Comparison of ENCODE assay signal across 21 cellular contexts in the genomic region with DNA sequence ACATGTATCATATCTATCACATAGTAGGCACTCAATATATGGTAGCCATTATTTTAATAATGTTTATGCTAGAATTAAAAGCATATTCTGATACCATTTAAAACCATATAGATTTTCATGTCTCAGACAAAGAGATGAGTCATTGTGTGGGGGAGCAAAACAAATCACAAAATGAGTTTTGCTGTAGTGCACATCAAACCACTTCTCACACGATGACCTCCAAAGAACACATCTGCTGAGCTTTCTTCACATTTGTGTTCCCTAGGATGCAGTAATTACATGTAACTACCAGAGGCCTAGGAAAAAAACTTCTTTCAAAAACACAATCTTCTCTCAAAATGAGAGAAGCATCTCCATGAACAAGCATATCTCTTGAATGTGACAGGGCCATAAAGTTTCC. TPM values are rescaled to one million over a fixed set of nuclear protein-coding genes. Genes with fewer than 3 reads are reported as not detected.
DNase-seq lines count a peak whose midpoint lies in the region; ATAC-seq and TF ChIP-seq lines count a peak whose summit lies in the region.
"Had no signal": no experiment of that assay in that cellular context is flagged by ENCODE, and none has a peak within 500 bp of the region (broad histone marks: within the 10 kb centered on the region; RNA-seq: fewer than 3 reads in every experiment).

No MANE protein-coding gene starts in this region.

- peaks cover 8% of the 10 kb centered on the region for H3K4me1 Mint-ChIP-seq in activated CD4-positive, alpha-beta T cell treated with anti-CD3 and anti-CD28 coated beads for 36 hours
- peaks cover 19% of the 10 kb centered on the region for H3K4me1 Mint-ChIP-seq in activated T-cell treated with anti-CD3 and anti-CD28 coated beads, Interleukin-2, amount 50 U/mL, for 72 hours (ENCODE audit: low read depth)
- peaks cover 11% of the 10 kb centered on the region for H3K4me1 Mint-ChIP-seq in activated T-helper 17 cell treated with anti-CD3 and anti-CD28 coated beads, Interleukin-2, amount 50 U/mL, for 72 hours
- H3K4me1 Mint-ChIP-seq: CD14-positive monocyte; CD8-positive, alpha-beta memory T cell had no signal

- H3K4me3 Mint-ChIP-seq in activated CD4-positive, alpha-beta T cell treated with anti-CD3 and anti-CD28 coated beads for 36 hours: no peak overlapping the region
- H3K4me3 Mint-ChIP-seq in activated T-cell treated with anti-CD3 and anti-CD28 coated beads, Interleukin-2, amount 50 U/mL, for 72 hours: peak overlapping the region in 1 of 2 donors; percentile 27
- H3K4me3 Mint-ChIP-seq in activated T-helper 17 cell treated with anti-CD3 and anti-CD28 coated beads, Interleukin-2, amount 50 U/mL, for 72 hours: no peak overlapping the region
- H3K4me3 Mint-ChIP-seq: CD14-positive monocyte; CD4-positive, alpha-beta T cell; CD8-positive, alpha-beta memory T cell; HFFc6 had no signal

- CTCF ChIA-PET in activated CD4-positive, alpha-beta T cell treated with anti-CD3 and anti-CD28 coated beads for 36 hours (lab: Charles Lee): no interaction called here

- no peaks in the 10 kb centered on the region for H3K4me1 ChIP-seq in mucosa of descending colon (ENCODE audit: low read depth)
- H3K4me1 ChIP-seq: A549; BE2C; BLaER1 treated with 17β-estradiol and CSF1 and Interleukin-3, amounts not matched to agents 10 nM and 100 nM; HAP-1 had no signal

- H3K27ac Mint-ChIP-seq in activated CD4-positive, alpha-beta T cell treated with anti-CD3 and anti-CD28 coated beads for 36 hours: no peak overlapping the region
- peak overlapping the region; percentile 57 for H3K27ac Mint-ChIP-seq in activated T-cell treated with anti-CD3 and anti-CD28 coated beads, Interleukin-2, amount 50 U/mL, for 72 hours
- H3K27ac Mint-ChIP-seq in activated T-helper 17 cell treated with anti-CD3 and anti-CD28 coated beads, Interleukin-2, amount 50 U/mL, for 72 hours: peak overlapping the region; percentile 68
- H3K27ac Mint-ChIP-seq: CD14-positive monocyte; CD4-positive, alpha-beta T cell; CD8-positive, alpha-beta memory T cell; HFFc6 had no signal

- POLR2A ChIA-PET in activated CD4-positive, alpha-beta T cell treated with anti-CD3 and anti-CD28 coated beads for 36 hours (lab: Charles Lee): no interaction called here

- intact Hi-C loops in activated CD4-positive, alpha-beta T cell treated with anti-CD3 and anti-CD28 coated beads for 36 hours (cut with DNase I, micrococcal nuclease): loop anchor here in 1 of 2 experiments (10.0 kb wide), 1 partner anchor 263 kb away; no protein-coding TSS in a partner anchor
- intact Hi-C loops in mucosa of descending colon (cut with DNase I, micrococcal nuclease): no loop called here

- H3K36me3 Mint-ChIP-seq in activated CD4-positive, alpha-beta T cell treated with anti-CD3 and anti-CD28 coated beads for 36 hours (ENCODE audit: low read depth): no peaks in the 10 kb centered on the region
- H3K36me3 Mint-ChIP-seq in activated T-cell treated with anti-CD3 and anti-CD28 coated beads, Interleukin-2, amount 50 U/mL, for 72 hours (ENCODE audit: insufficient read depth in 2 of 2): no peaks in the 10 kb centered on the region
- no peaks in the 10 kb centered on the region for H3K36me3 Mint-ChIP-seq in activated T-helper 17 cell treated with anti-CD3 and anti-CD28 coated beads, Interleukin-2, amount 50 U/mL, for 72 hours (ENCODE audit: low read depth)
- H3K36me3 Mint-ChIP-seq: CD14-positive monocyte; CD8-positive, alpha-beta memory T cell had no signal

- no peak overlapping the region for H3K4me3 ChIP-seq in mucosa of descending colon
- H3K4me3 ChIP-seq: A549; BLaER1 treated with 17β-estradiol and CSF1 and Interleukin-3, amounts not matched to agents 10 nM and 100 nM; HAP-1 had no signal

- no peaks in the 10 kb centered on the region for H3K9me3 Mint-ChIP-seq in activated CD4-positive, alpha-beta T cell treated with anti-CD3 and anti-CD28 coated beads for 36 hours (ENCODE audit: low read depth)
- H3K9me3 Mint-ChIP-seq in activated T-cell treated with anti-CD3 and anti-CD28 coated beads, Interleukin-2, amount 50 U/mL, for 72 hours: no peaks in the 10 kb centered on the region
- no peaks in the 10 kb centered on the region for H3K9me3 Mint-ChIP-seq in activated T-helper 17 cell treated with anti-CD3 and anti-CD28 coated beads, Interleukin-2, amount 50 U/mL, for 72 hours
- H3K9me3 Mint-ChIP-seq: CD14-positive monocyte; CD4-positive, alpha-beta T cell; CD8-positive, alpha-beta memory T cell; HFFc6 had no signal

- no peak for TF ChIP-seq CTCF in mucosa of descending colon (IDR thresholded peaks at IDR 0.05)

- no peaks in the 10 kb centered on the region for H3K9me3 ChIP-seq in mucosa of descending colon
- H3K9me3 ChIP-seq: A549; BE2C; BLaER1 treated with 17β-estradiol and CSF1 and Interleukin-3, amounts not matched to agents 10 nM and 100 nM; HAP-1 had no signal

- H3K36me3 ChIP-seq in mucosa of descending colon (ENCODE audit: low read depth): no peaks in the 10 kb centered on the region
- H3K36me3 ChIP-seq: BE2C; BLaER1 treated with 17β-estradiol and CSF1 and Interleukin-3, amounts not matched to agents 10 nM and 100 nM; HAP-1 had no signal

- no peaks in the 10 kb centered on the region for H3K27me3 Mint-ChIP-seq in activated CD4-positive, alpha-beta T cell treated with anti-CD3 and anti-CD28 coated beads for 36 hours
- H3K27me3 Mint-ChIP-seq in activated T-cell treated with anti-CD3 and anti-CD28 coated beads, Interleukin-2, amount 50 U/mL, for 72 hours (ENCODE audit: low read depth): peaks cover 29% of the 10 kb centered on the region
- H3K27me3 Mint-ChIP-seq in activated T-helper 17 cell treated with anti-CD3 and anti-CD28 coated beads, Interleukin-2, amount 50 U/mL, for 72 hours: no peaks in the 10 kb centered on the region
- H3K27me3 Mint-ChIP-seq: CD4-positive, alpha-beta T cell had no signal

- ATAC-seq in activated CD4-positive, alpha-beta T cell treated with anti-CD3 and anti-CD28 coated beads for 36 hours: peak; percentile 83
- ATAC-seq in activated T-cell treated with anti-CD3 and anti-CD28 coated beads, Interleukin-2, amount 50 U/mL, for 72 hours (replicated peaks in 1 of 2): peak; percentile 76 to 85
- peak; percentile 80 for ATAC-seq in activated T-helper 17 cell treated with anti-CD3 and anti-CD28 coated beads, Interleukin-2, amount 50 U/mL, for 72 hours (replicated peaks)
- no peak for ATAC-seq in mucosa of descending colon
- ATAC-seq: A549 had no signal

- peak; percentile 6 for DNase-seq in activated CD4-positive, alpha-beta T cell treated with anti-CD3 and anti-CD28 coated beads for 36 hours
- DNase-seq in activated CD4-positive, alpha-beta T cell treated with anti-CD3 and anti-CD28 coated beads for 1 hour: no peak
- DNase-seq in activated T-cell treated with anti-CD3 and anti-CD28 coated beads, Interleukin-2, amount 50 U/mL, for 72 hours: peak; percentile 1 to 4
- DNase-seq in activated T-cell treated with anti-CD3 and anti-CD28 coated beads, Interleukin-2, amount 50 U/mL, for 1 hour: no peak
- DNase-seq in stimulated activated CD4-positive, alpha-beta T cell treated with anti-CD3 and anti-CD28 coated beads, Interleukin-2, amount 100 ng/mL, for 24 hours: no peak
- DNase-seq in mucosa of descending colon: no peak
- DNase-seq: 8988T; ACHN; AML-193; BE2C; CD4-positive, alpha-beta T cell; CD8-positive, alpha-beta memory T cell; DMS 273 treated with DMSO at 0.1 percent for 48 hours; DND-41; GOT3; HFFc6 had no signal

RNA-seq across cellular contexts. Expression of gene BRS3, which starts 56.1 kb away (rescaled TPM):
- not detected for total RNA-seq in activated CD4-positive, alpha-beta T cell treated with anti-CD3 and anti-CD28 coated beads for 36 hours
- not detected for total RNA-seq in activated T-cell treated with anti-CD3 and anti-CD28 coated beads, Interleukin-2, amount 50 U/mL, for 72 hours
- total RNA-seq in activated T-helper 17 cell treated with anti-CD3 and anti-CD28 coated beads, Interleukin-2, amount 50 U/mL, for 72 hours: not detected
- total RNA-seq in mucosa of descending colon: not detected
- total RNA-seq: CD4-positive, alpha-beta T cell; CD8-positive, alpha-beta memory T cell; HFFc6 had no signal

Comparison
In these comparisons a context has a peak if more than half of its experiments do, and no peak if none do; other contexts are left out.
1. DNase-seq: peak in activated CD4-positive, alpha-beta T cell treated with anti-CD3 and anti-CD28 coated beads for 36 hours (single experiment) and activated T-cell treated with anti-CD3 and anti-CD28 coated beads, Interleukin-2, amount 50 U/mL, for 72 hours (2 of 2); none in activated CD4-positive, alpha-beta T cell treated with anti-CD3 and anti-CD28 coated beads for 1 hour (single experiment), activated T-cell treated with anti-CD3 and anti-CD28 coated beads, Interleukin-2, amount 50 U/mL, for 1 hour (single experiment), stimulated activated CD4-positive, alpha-beta T cell treated with anti-CD3 and anti-CD28 coated beads, Interleukin-2, amount 100 ng/mL, for 24 hours (0 of 2) and mucosa of descending colon (0 of 3).